ENCODE assay signal across 1 cellular context in genomic region chr20:44187763-44188709, GRCh38.
TF ChIP-seq lines count a peak whose summit lies in the region.

No MANE protein-coding gene starts in this region.

TF ChIP-seq in HEK293, 187 proteins besides CTCF, POLR2A, EP300 and RAD21 (continued from another document and continues in another):
- TF ChIP-seq ZNF280C (tag by site-specific recombination; IDR thresholded peaks at IDR 0.05), result 0 out of 2 replicates have a peak, but pooled peaks have one; percentile 95
- no peak for TF ChIP-seq ZNF404 (tag by site-specific recombination; IDR thresholded peaks at IDR 0.05)
- no peak for TF ChIP-seq PRDM6 (tag by site-specific recombination; IDR thresholded peaks at IDR 0.05)
- no peak for TF ChIP-seq INSM2 (tag by site-specific recombination; IDR thresholded peaks at IDR 0.05)
- no peak for TF ChIP-seq ZNF146 (tag by site-specific recombination; IDR thresholded peaks at IDR 0.05)
- TF ChIP-seq HOXD13 (CRISPR knock-in tag; IDR thresholded peaks at IDR 0.05; ENCODE audit: borderline replicate concordance), result no peak
- TF ChIP-seq ZFP41 (tag by site-specific recombination; IDR thresholded peaks at IDR 0.05; ENCODE audit: borderline replicate concordance), result no peak
- no peak for TF ChIP-seq KLF10 (tag by site-specific recombination; IDR thresholded peaks at IDR 0.05)
- TF ChIP-seq SALL2 (tag by site-specific recombination; IDR thresholded peaks at IDR 0.05; ENCODE audit: borderline replicate concordance), result no peak
- no peak for TF ChIP-seq ZSCAN16 (tag by site-specific recombination; IDR thresholded peaks at IDR 0.05)
- TF ChIP-seq ZNF629 (tag by site-specific recombination; IDR thresholded peaks at IDR 0.05), result no peak
- no peak for TF ChIP-seq ZNF140 (tag by site-specific recombination; IDR thresholded peaks at IDR 0.05)
- TF ChIP-seq HOXC10 (CRISPR knock-in tag; IDR thresholded peaks at IDR 0.05), result no peak
- no peak for TF ChIP-seq OVOL3 (tag by site-specific recombination; IDR thresholded peaks at IDR 0.05)
- TF ChIP-seq ZNF654 (tag by site-specific recombination; IDR thresholded peaks at IDR 0.05; ENCODE audit: low read depth), result no peak
- no peak; the same call in 1 of the 2 replicates for TF ChIP-seq ZNF2 (tag by site-specific recombination; IDR thresholded peaks at IDR 0.05)
- TF ChIP-seq ZNF747 (tag by site-specific recombination; IDR thresholded peaks at IDR 0.05), result no peak
- TF ChIP-seq ZNF513 (tag by site-specific recombination; IDR thresholded peaks at IDR 0.05), result no peak
- TF ChIP-seq ZNF792 (tag by site-specific recombination; IDR thresholded peaks at IDR 0.05), result no peak
- 0 out of 2 replicates have a peak, but pooled peaks have one; percentile 30 for TF ChIP-seq ZFP69B (tag by site-specific recombination; IDR thresholded peaks at IDR 0.05)
- TF ChIP-seq GLIS1 (tag by site-specific recombination; IDR thresholded peaks at IDR 0.05), result no peak
- no peak for TF ChIP-seq HOXA7 (CRISPR knock-in tag; IDR thresholded peaks at IDR 0.05; ENCODE audit: borderline replicate concordance)
- no peak for TF ChIP-seq GLI2 (tag by site-specific recombination; IDR thresholded peaks at IDR 0.05; ENCODE audit: borderline replicate concordance, low read depth)
- TF ChIP-seq ZNF37A (tag by site-specific recombination; IDR thresholded peaks at IDR 0.05), result no peak
- no peak for TF ChIP-seq ZNF174 (tag by site-specific recombination; IDR thresholded peaks at IDR 0.05)
- no peak for TF ChIP-seq ZNF510 (tag by site-specific recombination; IDR thresholded peaks at IDR 0.05; ENCODE audit: insufficient replicate concordance)
- no peak for TF ChIP-seq ZNF148 (tag by site-specific recombination; IDR thresholded peaks at IDR 0.05; ENCODE audit: borderline replicate concordance)
- 0 out of 2 replicates have a peak, but pooled peaks have one; percentile 16 for TF ChIP-seq ZNF138 (tag by site-specific recombination; IDR thresholded peaks at IDR 0.05; ENCODE audit: borderline replicate concordance)
- no peak; the same call in 1 of the 2 replicates for TF ChIP-seq EGR2 (tag by site-specific recombination; IDR thresholded peaks at IDR 0.05; ENCODE audit: low read depth)
- no peak for TF ChIP-seq ZNF623 (tag by site-specific recombination; IDR thresholded peaks at IDR 0.05)
- TF ChIP-seq ZNF292 (tag by site-specific recombination; IDR thresholded peaks at IDR 0.05; ENCODE audit: borderline replicate concordance, low read depth), result no peak
- no peak for TF ChIP-seq ZNF626 (tag by site-specific recombination; IDR thresholded peaks at IDR 0.05)
- TF ChIP-seq ZNF555 (tag by site-specific recombination; conservative IDR thresholded peaks at IDR 0.05), result no peak
- no peak for TF ChIP-seq ZNF16 (tag by site-specific recombination; IDR thresholded peaks at IDR 0.05; ENCODE audit: low read depth)
- TF ChIP-seq SETDB1 (IDR thresholded peaks at IDR 0.05; ENCODE audit: insufficient read length, low read length), result no peak
- no peak for TF ChIP-seq ZNF23 (tag by site-specific recombination; IDR thresholded peaks at IDR 0.05; ENCODE audit: borderline replicate concordance)
- no peak for TF ChIP-seq BCL11A (tag by site-specific recombination; IDR thresholded peaks at IDR 0.05; ENCODE audit: low read depth)
- TF ChIP-seq ZNF664 (tag by site-specific recombination; IDR thresholded peaks at IDR 0.05), result no peak
- no peak for TF ChIP-seq ZNF121 (tag by site-specific recombination; IDR thresholded peaks at IDR 0.05)
- peak; percentile 93; the same call in 1 of the 2 replicates for TF ChIP-seq ZNF473 (tag by site-specific recombination; IDR thresholded peaks at IDR 0.05)
- peak; percentile 39; the same call in 1 of the 2 replicates for TF ChIP-seq ZNF175 (tag by site-specific recombination; IDR thresholded peaks at IDR 0.05)
- TF ChIP-seq ZNF211 (tag by site-specific recombination; IDR thresholded peaks at IDR 0.05; ENCODE audit: low read depth), result no peak
- TF ChIP-seq ZNF449 (tag by site-specific recombination; IDR thresholded peaks at IDR 0.05), result no peak
- no peak; the same call in 1 of the 2 replicates for TF ChIP-seq ZNF701 (tag by site-specific recombination; IDR thresholded peaks at IDR 0.05)
- TF ChIP-seq HIC1 (tag by site-specific recombination; IDR thresholded peaks at IDR 0.05), result no peak
- no peak for TF ChIP-seq ZNF571 (tag by site-specific recombination; IDR thresholded peaks at IDR 0.05)
- peak; percentile 71 for TF ChIP-seq PRDM1 (tag by site-specific recombination; IDR thresholded peaks at IDR 0.05)
- TF ChIP-seq ZNF514 (tag by site-specific recombination; IDR thresholded peaks at IDR 0.05), result no peak; the same call in 1 of the 2 replicates
- TF ChIP-seq ZSCAN23 (tag by site-specific recombination; IDR thresholded peaks at IDR 0.05), result no peak
- no peak for TF ChIP-seq ZNF521 (tag by site-specific recombination; IDR thresholded peaks at IDR 0.05)
- TF ChIP-seq KLF17 (tag by site-specific recombination; IDR thresholded peaks at IDR 0.05), result no peak
- no peak for TF ChIP-seq ZBTB49 (tag by site-specific recombination; IDR thresholded peaks at IDR 0.05; ENCODE audit: low read depth)
- TF ChIP-seq ZNF544 (tag by site-specific recombination; IDR thresholded peaks at IDR 0.05), result 0 out of 2 replicates have a peak, but pooled peaks have one; percentile 40
